ENCODE assay signal across 23 cellular contexts in the genomic region with DNA sequence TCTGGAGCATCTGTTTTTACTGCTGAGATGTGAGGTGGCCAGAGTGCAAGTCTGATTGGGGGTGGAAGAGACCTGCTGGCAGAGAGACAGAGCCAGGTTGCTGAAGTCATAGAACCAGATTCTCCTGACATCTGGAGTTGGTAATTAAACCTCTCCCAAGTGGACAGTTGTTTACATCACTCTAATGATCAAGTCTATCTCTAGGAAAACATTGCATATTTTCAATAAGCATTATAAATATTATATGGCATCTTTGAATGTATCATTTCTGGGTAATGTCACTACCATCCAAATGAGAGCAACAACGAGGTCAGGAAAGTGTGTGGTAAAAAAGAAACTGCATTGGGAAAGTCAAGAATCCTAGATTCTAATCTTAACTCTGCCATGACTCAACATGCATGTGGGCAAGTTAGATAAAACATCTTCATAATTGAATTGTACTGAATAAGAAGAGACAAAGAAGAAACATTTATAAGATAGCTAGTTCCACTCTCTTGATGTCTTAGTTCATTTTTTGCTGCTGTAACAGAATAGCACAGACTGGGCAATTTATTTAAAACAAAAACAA.
"Had no signal": no experiment of that assay in that cellular context is flagged by ENCODE, and none has a peak within 500 bp of the region (broad histone marks: within the 10 kb centered on the region; RNA-seq: fewer than 3 reads in every experiment).

No MANE protein-coding gene starts in this region.

- ATAC-seq: activated CD4-positive, alpha-beta T cell treated with anti-CD3 and anti-CD28 coated beads for 36 hours; activated CD8-positive, alpha-beta memory T cell treated with anti-CD3 and anti-CD28 coated beads, Interleukin-2, amount 10 ng/mL, durations not matched to agents 7 days and 5 days; activated CD8-positive, alpha-beta T cell treated with anti-CD3 and anti-CD28 coated beads, Interleukin-2, amount 10 ng/mL, durations not matched to agents 7 days and 5 days; esophagus mucosa had no signal

- DNase-seq: activated CD4-positive, alpha-beta memory T cell treated with anti-CD3 and anti-CD28 coated beads for 36 hours; activated CD4-positive, alpha-beta T cell treated with anti-CD3 and anti-CD28 coated beads for 36 hours; activated CD4-positive, alpha-beta T cell treated with anti-CD3 and anti-CD28 coated beads, Interleukin-2, amount 10 ng/mL, durations not matched to agents 24 days and 14 days; activated CD4-positive, CD25-positive, alpha-beta regulatory T cell; activated CD4-positive, CD25-positive, alpha-beta regulatory T cell treated with anti-CD3 and anti-CD28 coated beads, Interleukin-2, amount 50 U/mL, for 72 hours; activated CD8-positive, alpha-beta memory T cell treated with anti-CD3 and anti-CD28 coated beads, Interleukin-2, amount 10 ng/mL, durations not matched to agents 7 days and 5 days; activated CD8-positive, alpha-beta memory T cell treated with anti-CD3 and anti-CD28 coated beads, Interleukin-2, amount 50 U/mL, for 4 hours; activated CD8-positive, alpha-beta T cell treated with anti-CD3 and anti-CD28 coated beads, Interleukin-2, amount 10 ng/mL, durations not matched to agents 7 days and 5 days; activated gamma-delta T cell; activated naive CD4-positive, alpha-beta T cell treated with anti-CD3 and anti-CD28 coated beads, Interleukin-2, amount 50 U/mL, for 16 hours; activated naive CD4-positive, alpha-beta T cell treated with Interleukin-2 at 50 U/mL for 16 hours; activated T-cell treated with anti-CD3 and anti-CD28 coated beads, Interleukin-2, amount 50 U/mL, for 1 hour; activated T-cell treated with anti-CD3 and anti-CD28 coated beads, Interleukin-2, amount 50 U/mL, for 48 hours; amniotic stem cell; anterior cingulate cortex; brain microvascular endothelial cell; dorsolateral prefrontal cortex; effector memory CD4-positive, alpha-beta T cell; endodermal cell; foreskin fibroblast; hippocampal formation; T1000 had no signal
